ENCODE assay signal across 10 cellular contexts in genomic region chr6:108635505-108636226, GRCh38.
DNase-seq lines count a peak whose midpoint lies in the region; ATAC-seq and TF ChIP-seq lines count a peak whose summit lies in the region.
"Had no signal": no experiment of that assay in that cellular context is flagged by ENCODE, and none has a peak within 500 bp of the region (broad histone marks: within the 10 kb centered on the region; RNA-seq: fewer than 3 reads in every experiment).

No MANE protein-coding gene starts in this region.

- POLR2A ChIA-PET in activated CD4-positive, alpha-beta T cell treated with anti-CD3 and anti-CD28 coated beads for 36 hours (lab: Charles Lee), result interaction anchor here (0.6 kb wide), 1 partner anchor 461 kb away, joined by 3 read pairs; no protein-coding TSS in a partner anchor
- POLR2A ChIA-PET in OCI-LY7 (lab: Charles Lee), result interaction anchor here (0.6 to 0.9 kb wide), 2 partner anchors 11 to 378 kb away, joined by 3 to 5 read pairs; no protein-coding TSS in a partner anchor

- H3K4me1 ChIP-seq in OCI-LY7 (ENCODE audit: insufficient read depth, low read length, poor library complexity, severe bottlenecking) (peaks cover 5% of the 10 kb centered on the region), testis (peaks cover 22% of the 10 kb centered on the region), gastroesophageal sphincter (peaks cover 10 to 82% (median 35%) of the 10 kb centered on the region in 3 donors)

- no peak overlapping the region for H3K27ac Mint-ChIP-seq in activated CD4-positive, alpha-beta T cell treated with anti-CD3 and anti-CD28 coated beads for 36 hours
- H3K27ac Mint-ChIP-seq in central memory CD8-positive, alpha-beta T cell (ENCODE audit: low read depth), result peak overlapping the region; percentile 35

- H3K27me3 Mint-ChIP-seq in activated CD4-positive, alpha-beta T cell treated with anti-CD3 and anti-CD28 coated beads for 36 hours, result no peaks in the 10 kb centered on the region
- H3K27me3 Mint-ChIP-seq in central memory CD8-positive, alpha-beta T cell, result no peaks in the 10 kb centered on the region

- no peak for TF ChIP-seq EP300 in gastroesophageal sphincter (IDR thresholded peaks at IDR 0.05)

- no peak overlapping the region for H3K4me3 Mint-ChIP-seq in activated CD4-positive, alpha-beta T cell treated with anti-CD3 and anti-CD28 coated beads for 36 hours
- peak overlapping the region; percentile 29 for H3K4me3 Mint-ChIP-seq in central memory CD8-positive, alpha-beta T cell

- H3K9me3 Mint-ChIP-seq in activated CD4-positive, alpha-beta T cell treated with anti-CD3 and anti-CD28 coated beads for 36 hours (ENCODE audit: low read depth), result no peaks in the 10 kb centered on the region
- no peaks in the 10 kb centered on the region for H3K9me3 Mint-ChIP-seq in central memory CD8-positive, alpha-beta T cell

- TF ChIP-seq POLR2A in testis (IDR thresholded peaks at IDR 0.05), result no peak
- no peak for TF ChIP-seq POLR2A in gastroesophageal sphincter (IDR thresholded peaks at IDR 0.05)

- CTCF ChIA-PET in activated CD4-positive, alpha-beta T cell treated with anti-CD3 and anti-CD28 coated beads for 36 hours (lab: Charles Lee), result interaction anchor here (0.6 to 1.5 kb wide), 2 partner anchors 31 to 94 kb away, joined by 3 read pairs; no protein-coding TSS in a partner anchor
- CTCF ChIA-PET in OCI-LY7 (lab: Charles Lee; ENCODE audit: unreplicated experiment), result no interaction called here

- no peaks in the 10 kb centered on the region for H3K9me2 ChIP-seq in OCI-LY7 (ENCODE audit: insufficient read depth, low read length)

- H3K36me3 ChIP-seq in OCI-LY7 (ENCODE audit: insufficient read depth, low read length), result no peaks in the 10 kb centered on the region
- no peaks in the 10 kb centered on the region for H3K36me3 ChIP-seq in testis (ENCODE audit: low read depth, missing control alignments)
- peaks cover 0 to 12% of the 10 kb centered on the region in 2 donors for H3K36me3 ChIP-seq in gastroesophageal sphincter

- H3K27me3 ChIP-seq in testis (no peaks in the 10 kb centered on the region), gastroesophageal sphincter (no peaks in the 10 kb centered on the region)

- DNase-seq in activated CD4-positive, alpha-beta T cell treated with anti-CD3 and anti-CD28 coated beads for 36 hours, result peak; percentile 58
- DNase-seq in activated CD4-positive, alpha-beta T cell treated with anti-CD3 and anti-CD28 coated beads, Interleukin-2, amount 50 U/mL, for 1 hour, result no peak
- DNase-seq in OCI-LY7 (ENCODE audit: low spot score), result peak; percentile 31
- DNase-seq in central memory CD8-positive, alpha-beta T cell (ENCODE audit: low spot score in 2 of 2), result peak; percentile 24 to 56
- DNase-seq in stimulated activated CD8-positive, alpha-beta memory T cell treated with anti-CD3 and anti-CD28 coated beads, Interleukin-15, amount 100 ng/mL, for 48 hours (ENCODE audit: low read depth in 2 of 2), result peak; percentile 11 to 19
- DNase-seq in testis, result no peak
- DNase-seq in cortex of kidney (lab: John Stamatoyannopoulos, UW), result no peak
- DNase-seq: NCI-H1105 had no signal

- H3K27ac ChIP-seq in OCI-LY7 (ENCODE audit: low read depth, low read length, poor library complexity, severe bottlenecking) (no peak overlapping the region), testis (no peak overlapping the region), gastroesophageal sphincter (no peak overlapping the region)
- H3K27ac ChIP-seq: parathyroid adenoma had no signal

- H3K4me2 ChIP-seq in OCI-LY7 (ENCODE audit: low read length), result no peak overlapping the region

- no TSS peak for BruUV-seq in OCI-LY7 (replicated peaks; lab: Mats Ljungman, UMichigan)

- no peaks in the 10 kb centered on the region for H4K20me1 ChIP-seq in OCI-LY7 (ENCODE audit: insufficient read depth, low read length)

- WGBS in testis, 2 donors, result 69 to 71% methylated on average over 6 of the region's 6 CpGs
- 54 to 59% methylated on average over 3 to 6 of the region's 6 CpGs for WGBS in gastroesophageal sphincter (ENCODE audit: low coverage in 1 of 2), 2 donors

- intact Hi-C loops in activated CD4-positive, alpha-beta T cell treated with anti-CD3 and anti-CD28 coated beads for 36 hours (cut with DNase I, micrococcal nuclease), result no loop called here
- intact Hi-C loops in OCI-LY7 (cut with micrococcal nuclease; ENCODE audit: unreplicated experiment) (no loop called here), testis (cut with DNase I; ENCODE audit: low total_unique reads) (no loop called here)

- H3K36me3 Mint-ChIP-seq in activated CD4-positive, alpha-beta T cell treated with anti-CD3 and anti-CD28 coated beads for 36 hours (ENCODE audit: low read depth), result peaks cover 1% of the 10 kb centered on the region
- peaks cover 3% of the 10 kb centered on the region for H3K36me3 Mint-ChIP-seq in central memory CD8-positive, alpha-beta T cell (ENCODE audit: insufficient read depth)

- TF ChIP-seq CTCF in OCI-LY7 (conservative IDR thresholded peaks at IDR 0.05; ENCODE audit: low read length) (no peak), testis (IDR thresholded peaks at IDR 0.05) (no peak), gastroesophageal sphincter (IDR thresholded peaks at IDR 0.05) (no peak)

- H3K79me2 ChIP-seq in OCI-LY7 (ENCODE audit: insufficient read depth, low read depth, low read length), result no peaks in the 10 kb centered on the region

- H3K9me3 ChIP-seq in OCI-LY7 (ENCODE audit: low read length) (no peaks in the 10 kb centered on the region), testis (no peaks in the 10 kb centered on the region), gastroesophageal sphincter (no peaks in the 10 kb centered on the region)

- H3K4me3 ChIP-seq in OCI-LY7 (ENCODE audit: low read depth, low read length, poor library complexity, severe bottlenecking), result no peak overlapping the region
- no peak overlapping the region for H3K4me3 ChIP-seq in testis
- H3K4me3 ChIP-seq in gastroesophageal sphincter, result no peak overlapping the region

- H2AFZ ChIP-seq in OCI-LY7 (ENCODE audit: low read length), result no peak overlapping the region
- H2AFZ ChIP-seq: parathyroid adenoma had no signal

- peaks cover 53% of the 10 kb centered on the region for H3K4me1 Mint-ChIP-seq in activated CD4-positive, alpha-beta T cell treated with anti-CD3 and anti-CD28 coated beads for 36 hours
- peaks cover 67% of the 10 kb centered on the region for H3K4me1 Mint-ChIP-seq in central memory CD8-positive, alpha-beta T cell

- ATAC-seq in activated CD4-positive, alpha-beta T cell treated with anti-CD3 and anti-CD28 coated beads for 36 hours, result peak; percentile 69
- peak; percentile 100 for ATAC-seq in central memory CD8-positive, alpha-beta T cell (replicated peaks; ENCODE audit: extremely low read depth, poor library complexity, severe bottlenecking)
- no peak for ATAC-seq in gastroesophageal sphincter

Comparison
In these comparisons a context has a peak if more than half of its experiments do, and no peak if none do; other contexts are left out.
1. DNase-seq: peak in activated CD4-positive, alpha-beta T cell treated with anti-CD3 and anti-CD28 coated beads for 36 hours (single experiment), OCI-LY7 (single experiment), central memory CD8-positive, alpha-beta T cell (2 of 2) and stimulated activated CD8-positive, alpha-beta memory T cell treated with anti-CD3 and anti-CD28 coated beads, Interleukin-15, amount 100 ng/mL, for 48 hours (2 of 2); none in activated CD4-positive, alpha-beta T cell treated with anti-CD3 and anti-CD28 coated beads, Interleukin-2, amount 50 U/mL, for 1 hour (single experiment), testis (single experiment) and cortex of kidney (single experiment).